8 cellular contexts compared by ENCODE assay signal in the genomic region with DNA sequence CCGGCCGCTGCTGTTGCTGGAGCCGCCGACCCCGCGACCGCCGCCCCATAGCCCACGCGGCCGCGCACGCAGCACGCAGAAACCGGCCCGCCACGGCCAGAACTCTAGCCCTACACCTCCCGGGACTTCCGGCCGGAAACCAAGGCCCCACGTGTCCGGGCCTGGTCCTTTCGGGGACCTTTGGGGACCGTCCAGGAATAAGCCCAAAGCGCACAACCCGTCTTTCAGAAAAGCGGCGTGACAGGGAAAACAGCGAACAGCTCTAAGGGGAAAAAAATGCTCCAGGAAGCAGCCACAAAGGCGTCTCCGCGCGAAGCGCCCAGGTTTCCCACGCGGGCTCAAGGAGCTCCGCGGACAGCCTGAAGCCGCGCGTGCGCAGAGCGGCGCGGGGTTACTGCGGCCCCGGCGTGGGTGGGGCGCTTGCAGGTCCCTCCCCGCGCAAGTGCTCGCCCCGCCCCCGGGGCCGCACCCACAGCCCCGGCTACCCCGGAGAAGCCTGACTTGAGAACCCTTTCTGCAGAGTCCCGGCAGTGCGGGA. TPM values are rescaled to one million over a fixed set of nuclear protein-coding genes. Genes with fewer than 3 reads are reported as not detected.
DNase-seq lines count a peak whose midpoint lies in the region; ATAC-seq, FAIRE-seq and TF ChIP-seq lines count a peak whose summit lies in the region.

A gene (minus strand): TSS at position 114 of the 538 bp plus-strand sequence. CDS start 65 bp downstream, at position 49.
A gene with protein sequence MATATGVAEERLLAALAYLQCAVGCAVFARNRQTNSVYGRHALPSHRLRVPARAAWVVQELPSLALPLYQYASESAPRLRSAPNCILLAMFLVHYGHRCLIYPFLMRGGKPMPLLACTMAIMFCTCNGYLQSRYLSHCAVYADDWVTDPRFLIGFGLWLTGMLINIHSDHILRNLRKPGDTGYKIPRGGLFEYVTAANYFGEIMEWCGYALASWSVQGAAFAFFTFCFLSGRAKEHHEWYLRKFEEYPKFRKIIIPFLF (plus strand): TSS at position 510 of the 538 bp plus-strand sequence. CDS start 137 bp downstream, outside the sequence.

- no peaks in the 10 kb centered on the region for H3K27me3 Mint-ChIP-seq in activated naive CD8-positive, alpha-beta T cell treated with anti-CD3 and anti-CD28 coated beads, Interleukin-2, amount 10 ng/mL, durations not matched to agents 7 days and 5 days

- peak within 1 kb of the TSS; percentile 74 for H3K27ac ChIP-seq in SU-DHL-6 (ENCODE audit: low read depth, low read length)
- H3K27ac ChIP-seq in pancreas = peak within 1 kb of the TSS; percentile 96 to 99 (median 98)
- H3K27ac ChIP-seq in tibial artery = peak within 1 kb of the TSS; percentile 86 to 90

- TF ChIP-seq CTCF in GM12875 (IDR thresholded peaks at IDR 0.05; ENCODE audit: borderline replicate concordance, insufficient read depth, low read depth, low read length) (no peak), SU-DHL-6 (IDR thresholded peaks at IDR 0.05; ENCODE audit: insufficient read depth, low read length, poor library complexity, severe bottlenecking) (no peak), pancreas (IDR thresholded peaks at IDR 0.05) (no peak), tibial artery (IDR thresholded peaks at IDR 0.05) (no peak)

- intact Hi-C loops in Right ventricle myocardium inferior (cut with DNase I) = loop anchor here (1.0 to 2.0 kb wide), 2 partner anchors 80 to 112 kb away; a partner anchor contains a TSS
- intact Hi-C loops in pancreas (cut with DNase I) = loop anchor here in 2 of 3 donors (10.0 kb wide), 3 partner anchors 52 to 112 kb away; a partner anchor contains a TSS
- intact Hi-C loops in tibial artery (cut with DNase I; ENCODE audit: low total_unique reads) = loop anchor here (5.0 kb wide), 2 partner anchors 79 to 114 kb away; a partner anchor contains a TSS

- 0% methylated on average over 41 to 59 of the region's 59 CpGs for WGBS in pancreas, 2 donors

- H3K36me3 ChIP-seq in SU-DHL-6 (ENCODE audit: low read length) (peaks cover 16% of the 10 kb centered on the region; the same call in 1 of the 2 replicates), pancreas (peaks cover 0 to 9% (median 4%) of the 10 kb centered on the region in 3 donors), tibial artery (peaks cover 21 to 34% (median 23%) of the 10 kb centered on the region in 3 donors)

- no peaks in the 10 kb centered on the region for H3K9me2 ChIP-seq in SU-DHL-6 (replicated peaks; ENCODE audit: insufficient read depth, low read length)

- H3K27ac Mint-ChIP-seq in activated naive CD8-positive, alpha-beta T cell treated with anti-CD3 and anti-CD28 coated beads, Interleukin-2, amount 10 ng/mL, durations not matched to agents 7 days and 5 days = peak within 1 kb of the TSS; percentile 92

- peak within 1 kb of the TSS; percentile 90 for H2AFZ ChIP-seq in SU-DHL-6 (ENCODE audit: low read depth, low read length, severe bottlenecking)

- H3K4me3 Mint-ChIP-seq in activated naive CD8-positive, alpha-beta T cell treated with anti-CD3 and anti-CD28 coated beads, Interleukin-2, amount 10 ng/mL, durations not matched to agents 7 days and 5 days = peak within 1 kb of the TSS; percentile 98

- H3K4me2 ChIP-seq in SU-DHL-6 (ENCODE audit: low read depth, low read length, poor library complexity, severe bottlenecking) = peak within 1 kb of the TSS; percentile 89

- DNase-seq in NCI-H1417 (lab: John Stamatoyannopoulos, UW) = peak; percentile 93 to 99 (median 99)
- DNase-seq in activated naive CD8-positive, alpha-beta T cell treated with anti-CD3 and anti-CD28 coated beads, Interleukin-2, amount 10 ng/mL, durations not matched to agents 7 days and 5 days = peak; percentile 98
- DNase-seq in Right ventricle myocardium inferior (ENCODE audit: missing footprints) = peak; percentile 96
- DNase-seq in pancreas = peak; percentile 83 to 97 (median 91)
- DNase-seq in tibial artery = peak; percentile 88 to 93

- no peaks in the 10 kb centered on the region for H3K9me3 ChIP-seq in SU-DHL-6 (ENCODE audit: insufficient read depth, low read length)
- no peaks in the 10 kb centered on the region for H3K9me3 ChIP-seq in pancreas
- H3K9me3 ChIP-seq in tibial artery = no peaks in the 10 kb centered on the region

- peak within 1 kb of the TSS; percentile 95 for H3K9ac ChIP-seq in SU-DHL-6 (ENCODE audit: low read length)

- peaks cover 32% of the 10 kb centered on the region for H3K4me1 Mint-ChIP-seq in activated naive CD8-positive, alpha-beta T cell treated with anti-CD3 and anti-CD28 coated beads, Interleukin-2, amount 10 ng/mL, durations not matched to agents 7 days and 5 days

- ATAC-seq in HG02763 (IDR thresholded peaks at IDR 0.05; ENCODE audit: unreplicated experiment) = peak; percentile 89
- ATAC-seq in activated naive CD8-positive, alpha-beta T cell treated with anti-CD3 and anti-CD28 coated beads, Interleukin-2, amount 10 ng/mL, durations not matched to agents 7 days and 5 days (ENCODE audit: low read depth) = peak; percentile 88
- peak; percentile 99 for ATAC-seq in Right ventricle myocardium inferior
- peak; percentile 96 to 99 (median 98) for ATAC-seq in pancreas

- peaks cover 0 to 12% (median 0%) of the 10 kb centered on the region in 3 donors for H3K4me1 ChIP-seq in pancreas
- H3K4me1 ChIP-seq in tibial artery = peaks cover 0 to 24% (median 22%) of the 10 kb centered on the region in 4 donors

- no peak for FAIRE-seq in pancreas (lab: Jason Lieb, UNC)

- peaks cover 37% of the 10 kb centered on the region for H3K36me3 Mint-ChIP-seq in activated naive CD8-positive, alpha-beta T cell treated with anti-CD3 and anti-CD28 coated beads, Interleukin-2, amount 10 ng/mL, durations not matched to agents 7 days and 5 days

- POLR2A ChIA-PET in activated naive CD8-positive, alpha-beta T cell treated with anti-CD3 and anti-CD28 coated beads, Interleukin-2, amount 10 ng/mL, durations not matched to agents 7 days and 5 days (lab: Charles Lee) = interaction anchor here (0.7 to 3.2 kb wide), 15 partner anchors 9 to 1211 kb away, joined by 3 to 22 read pairs (median 5); a partner anchor contains a TSS

- H4K20me1 ChIP-seq in SU-DHL-6 (ENCODE audit: low read depth, low read length) = peaks cover 10% of the 10 kb centered on the region; the same call in 1 of the 2 replicates

- no peaks in the 10 kb centered on the region for H3F3A ChIP-seq in SU-DHL-6 (ENCODE audit: insufficient read depth)

- H3K4me3 ChIP-seq in GM12875 (ENCODE audit: low read depth, low read length) (peak within 1 kb of the TSS; percentile 81), SU-DHL-6 (ENCODE audit: insufficient read depth, low read length, poor library complexity, severe bottlenecking) (peak within 1 kb of the TSS; percentile 86), pancreas (peak within 1 kb of the TSS; percentile 73 to 100 (median 93)), tibial artery (peak within 1 kb of the TSS; percentile 64 to 95)

- H3K79me2 ChIP-seq in SU-DHL-6 (ENCODE audit: insufficient read depth, low read length) = peaks cover 55% of the 10 kb centered on the region

- H3K27me3 ChIP-seq in SU-DHL-6 (ENCODE audit: low read length) (no peaks in the 10 kb centered on the region), pancreas (no peaks in the 10 kb centered on the region), tibial artery (no peaks in the 10 kb centered on the region)

- no peaks in the 10 kb centered on the region for H3K9me3 Mint-ChIP-seq in activated naive CD8-positive, alpha-beta T cell treated with anti-CD3 and anti-CD28 coated beads, Interleukin-2, amount 10 ng/mL, durations not matched to agents 7 days and 5 days

RNA-seq across cellular contexts. Expression of the first gene that starts in this region (rescaled TPM):
- total RNA-seq in activated naive CD8-positive, alpha-beta T cell treated with anti-CD3 and anti-CD28 coated beads, Interleukin-2, amount 10 ng/mL, durations not matched to agents 7 days and 5 days = 10 to 100 TPM; 75.0 to 78.2 TPM
- 34.2 TPM for total RNA-seq in Right ventricle myocardium inferior
- total RNA-seq in pancreas = 10 to 100 TPM; 15.6 to 25.2 (median 19.4) TPM
- polyA plus RNA-seq in pancreas = 10 to 100 TPM; 23.6 to 56.4 TPM

RNA-seq across cellular contexts. Expression of the second gene that starts in this region (rescaled TPM):
- total RNA-seq in activated naive CD8-positive, alpha-beta T cell treated with anti-CD3 and anti-CD28 coated beads, Interleukin-2, amount 10 ng/mL, durations not matched to agents 7 days and 5 days = 10 to 100 TPM; 12.6 to 15.9 TPM
- total RNA-seq in Right ventricle myocardium inferior = 3.2 TPM
- 1 to 10 TPM; 3.0 to 8.2 (median 6.8) TPM for total RNA-seq in pancreas
- polyA plus RNA-seq in pancreas = 1 to 10 TPM; 3.2 to 6.3 TPM

Comparison
In these comparisons a context has a peak if more than half of its experiments do, and no peak if none do; other contexts are left out.
1. Peak in every context shown above with its lines: DNase-seq, ATAC-seq, H3K4me3 ChIP-seq and H3K27ac ChIP-seq.